In the genomic region with DNA sequence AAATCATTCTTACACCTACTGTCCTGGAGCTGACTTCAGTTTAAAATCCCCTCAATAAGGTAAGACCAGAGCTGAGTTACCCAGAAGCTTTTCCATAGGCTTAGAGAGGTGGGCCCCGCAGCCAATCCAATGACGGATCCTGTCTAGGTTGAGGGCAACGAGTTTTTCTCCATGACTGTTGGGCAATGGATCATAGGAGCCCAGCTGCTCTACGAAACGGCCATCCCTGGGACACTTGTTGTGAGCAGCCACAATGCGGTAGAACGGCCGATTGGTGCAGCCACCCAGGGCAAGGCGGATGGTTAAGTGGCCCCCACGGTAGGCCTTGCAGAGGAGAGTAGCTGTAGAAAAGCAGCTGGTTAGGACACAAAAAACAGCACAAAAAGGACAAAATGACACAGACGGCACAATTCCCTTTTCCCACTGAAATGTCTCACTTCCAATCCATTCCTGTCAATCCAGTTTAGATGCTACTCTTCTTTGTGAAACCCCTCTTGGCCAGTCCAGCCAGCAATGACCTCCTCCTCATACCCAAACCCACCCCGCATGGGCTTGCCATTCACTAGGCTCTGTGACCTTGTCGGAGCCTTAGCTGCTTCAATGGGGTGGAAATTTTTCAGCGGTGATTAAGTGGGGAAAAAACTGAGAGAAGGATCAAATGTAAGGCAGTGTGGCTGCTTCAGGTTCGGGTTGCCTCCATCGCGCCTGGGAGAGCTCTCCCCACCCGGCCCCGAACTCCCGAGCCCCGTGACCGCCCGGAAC, we compare ENCODE assay signal across 8 cellular contexts. TPM values are rescaled to one million over a fixed set of nuclear protein-coding genes. Genes with fewer than 3 reads are reported as not detected.
DNase-seq lines count a peak whose midpoint lies in the region; ATAC-seq, FAIRE-seq and TF ChIP-seq lines count a peak whose summit lies in the region.

No MANE protein-coding gene starts in this region.

- ATAC-seq in Right ventricle myocardium inferior (peak; percentile 64), HG03520 (IDR thresholded peaks at IDR 0.05; ENCODE audit: unreplicated experiment) (no peak)
- ATAC-seq in stimulated activated naive CD8-positive, alpha-beta T cell treated with anti-CD3 and anti-CD28 coated beads, Interleukin-15, amount 100 ng/mL, for 72 hours: no peak

- DNase-seq in Right ventricle myocardium inferior (ENCODE audit: missing footprints) (no peak), cardiac septum (ENCODE audit: low spot score) (no peak), astrocyte of the hippocampus (ENCODE audit: low read depth, low spot score) (peak; percentile 23), kidney (no peak), KG1 (lab: John Stamatoyannopoulos, UW) (no peak)
- no peak for DNase-seq in stimulated activated naive CD8-positive, alpha-beta T cell treated with anti-CD3 and anti-CD28 coated beads, Interleukin-15, amount 100 ng/mL, for 72 hours

- H3K9me3 Mint-ChIP-seq in stimulated activated naive CD8-positive, alpha-beta T cell treated with anti-CD3 and anti-CD28 coated beads, Interleukin-15, amount 100 ng/mL, for 72 hours: no peaks in the 10 kb centered on the region

- H3K4me3 ChIP-seq in KMS-11 (IDR thresholded peaks at IDR 0.05; ENCODE audit: insufficient read depth, low read depth, low read length) (no peak overlapping the region), kidney (ENCODE audit: low read length in 2 of 2) (peak overlapping the region; percentile 91 to 96)

- H3K27ac ChIP-seq in KMS-11: peak overlapping the region; percentile 65
- peak overlapping the region; percentile 87 to 89 for H3K27ac ChIP-seq in kidney (ENCODE audit: low read depth in 2 of 2, low read length in 2 of 2)

- peak overlapping the region; percentile 58 for H3K4me2 ChIP-seq in KMS-11

- peak overlapping the region; percentile 96 to 99 for H3K27ac Mint-ChIP-seq in stimulated activated naive CD8-positive, alpha-beta T cell treated with anti-CD3 and anti-CD28 coated beads, Interleukin-15, amount 100 ng/mL, for 72 hours

- H4K20me1 ChIP-seq in KMS-11 (ENCODE audit: insufficient read depth): no peaks in the 10 kb centered on the region

- peaks cover 55% of the 10 kb centered on the region for H3K4me1 Mint-ChIP-seq in stimulated activated naive CD8-positive, alpha-beta T cell treated with anti-CD3 and anti-CD28 coated beads, Interleukin-15, amount 100 ng/mL, for 72 hours

- no peaks in the 10 kb centered on the region for H3K27me3 Mint-ChIP-seq in stimulated activated naive CD8-positive, alpha-beta T cell treated with anti-CD3 and anti-CD28 coated beads, Interleukin-15, amount 100 ng/mL, for 72 hours

- no peaks in the 10 kb centered on the region for H3K9me3 ChIP-seq in kidney (ENCODE audit: control insufficient read depth in 1 of 2, low read length in 2 of 2)

- TF ChIP-seq CTCF in KMS-11 (conservative IDR thresholded peaks at IDR 0.05; ENCODE audit: low read depth, low read length): no peak
- TF ChIP-seq CTCF in kidney (IDR thresholded peaks at IDR 0.05; ENCODE audit: borderline replicate concordance, extremely low read depth, insufficient read depth): no peak

- H3K79me2 ChIP-seq in KMS-11 (ENCODE audit: insufficient read depth, low read depth): peaks cover 36% of the 10 kb centered on the region

- FAIRE-seq in kidney (lab: Jason Lieb, UNC): no peak

- no peaks in the 10 kb centered on the region for H3K27me3 ChIP-seq in KMS-11 (ENCODE audit: insufficient read depth, low read depth)

- H2AFZ ChIP-seq in KMS-11 (ENCODE audit: low read depth): peak overlapping the region; percentile 72

- intact Hi-C loops in Right ventricle myocardium inferior (cut with DNase I): loop anchor here (5.0 kb wide), 1 partner anchor 245 kb away; the partner anchor contains the start of gene PPP3CB
- intact Hi-C loops in cardiac septum (cut with DNase I): no loop called here
- intact Hi-C loops in kidney (cut with DNase I): no loop called here

- no peaks in the 10 kb centered on the region for H3K36me3 ChIP-seq in KMS-11 (ENCODE audit: insufficient read depth)
- peaks cover 4 to 13% of the 10 kb centered on the region in 2 donors for H3K36me3 ChIP-seq in kidney (ENCODE audit: control insufficient read depth in 1 of 2, insufficient read depth in 2 of 2, low read length in 2 of 2)

- H3K9ac ChIP-seq in KMS-11 (peak overlapping the region; percentile 73; the same call in 1 of the 2 replicates), kidney (ENCODE audit: low read length in 2 of 2) (peak overlapping the region; percentile 87 to 96)

- H3K4me1 ChIP-seq in KMS-11 (ENCODE audit: low read depth, poor library complexity, severe bottlenecking) (peaks cover 29% of the 10 kb centered on the region), kidney (ENCODE audit: control insufficient read depth in 1 of 2, insufficient read depth in 1 of 2, low read depth in 1 of 2, low read length in 2 of 2) (peaks cover 9% of the 10 kb centered on the region in 2 donors)

- H3K4me3 Mint-ChIP-seq in stimulated activated naive CD8-positive, alpha-beta T cell treated with anti-CD3 and anti-CD28 coated beads, Interleukin-15, amount 100 ng/mL, for 72 hours: peak overlapping the region; percentile 98

RNA-seq across cellular contexts. Expression of gene MRPS16, which starts 0.6 kb away (rescaled TPM):
- total RNA-seq in Right ventricle myocardium inferior: 106 TPM
- 95.5 TPM for total RNA-seq in cardiac septum
- 82.9 TPM for total RNA-seq in kidney
- polyA plus RNA-seq in kidney (ENCODE audit: insufficient read depth, low read depth, low replicate concordance): 160 TPM

RNA-seq across cellular contexts. Expression of gene DNAJC9, which starts 4.8 kb away (rescaled TPM):
- total RNA-seq in Right ventricle myocardium inferior: 8.5 TPM
- 7.4 TPM for total RNA-seq in cardiac septum
- 13.9 TPM for total RNA-seq in kidney
- 9.2 TPM for polyA plus RNA-seq in kidney (ENCODE audit: insufficient read depth, low read depth, low replicate concordance)
